In genomic region chr15:78049691-78050440, GRCh38 we compare ENCODE assay signal across 1 cellular context.
TF ChIP-seq lines count a peak whose summit lies in the region.

No MANE protein-coding gene starts in this region.

TF ChIP-seq in GM12878, 131 proteins besides CTCF, POLR2A, EP300 and RAD21 (continued from another document and continues in another):
- TF ChIP-seq NFYA (IDR thresholded peaks at IDR 0.05; ENCODE audit: borderline replicate concordance, low read depth, low read length), result no peak
- TF ChIP-seq, protein P1, sequence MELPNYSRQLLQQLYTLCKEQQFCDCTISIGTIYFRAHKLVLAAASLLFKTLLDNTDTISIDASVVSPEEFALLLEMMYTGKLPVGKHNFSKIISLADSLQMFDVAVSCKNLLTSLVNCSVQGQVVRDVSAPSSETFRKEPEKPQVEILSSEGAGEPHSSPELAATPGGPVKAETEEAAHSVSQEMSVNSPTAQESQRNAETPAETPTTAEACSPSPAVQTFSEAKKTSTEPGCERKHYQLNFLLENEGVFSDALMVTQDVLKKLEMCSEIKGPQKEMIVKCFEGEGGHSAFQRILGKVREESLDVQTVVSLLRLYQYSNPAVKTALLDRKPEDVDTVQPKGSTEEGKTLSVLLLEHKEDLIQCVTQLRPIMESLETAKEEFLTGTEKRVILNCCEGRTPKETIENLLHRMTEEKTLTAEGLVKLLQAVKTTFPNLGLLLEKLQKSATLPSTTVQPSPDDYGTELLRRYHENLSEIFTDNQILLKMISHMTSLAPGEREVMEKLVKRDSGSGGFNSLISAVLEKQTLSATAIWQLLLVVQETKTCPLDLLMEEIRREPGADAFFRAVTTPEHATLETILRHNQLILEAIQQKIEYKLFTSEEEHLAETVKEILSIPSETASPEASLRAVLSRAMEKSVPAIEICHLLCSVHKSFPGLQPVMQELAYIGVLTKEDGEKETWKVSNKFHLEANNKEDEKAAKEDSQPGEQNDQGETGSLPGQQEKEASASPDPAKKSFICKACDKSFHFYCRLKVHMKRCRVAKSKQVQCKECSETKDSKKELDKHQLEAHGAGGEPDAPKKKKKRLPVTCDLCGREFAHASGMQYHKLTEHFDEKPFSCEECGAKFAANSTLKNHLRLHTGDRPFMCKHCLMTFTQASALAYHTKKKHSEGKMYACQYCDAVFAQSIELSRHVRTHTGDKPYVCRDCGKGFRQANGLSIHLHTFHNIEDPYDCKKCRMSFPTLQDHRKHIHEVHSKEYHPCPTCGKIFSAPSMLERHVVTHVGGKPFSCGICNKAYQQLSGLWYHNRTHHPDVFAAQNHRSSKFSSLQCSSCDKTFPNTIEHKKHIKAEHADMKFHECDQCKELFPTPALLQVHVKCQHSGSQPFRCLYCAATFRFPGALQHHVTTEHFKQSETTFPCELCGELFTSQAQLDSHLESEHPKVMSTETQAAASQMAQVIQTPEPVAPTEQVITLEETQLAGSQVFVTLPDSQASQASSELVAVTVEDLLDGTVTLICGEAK (IDR thresholded peaks at IDR 0.05; ENCODE audit: borderline replicate concordance), result no peak
- peak; percentile 85 for TF ChIP-seq ATF7 (IDR thresholded peaks at IDR 0.05; ENCODE audit: low read depth)
- TF ChIP-seq HDAC2 (IDR thresholded peaks at IDR 0.05), result no peak
- no peak for TF ChIP-seq CBX3 (IDR thresholded peaks at IDR 0.05; ENCODE audit: borderline replicate concordance, low read depth)
- TF ChIP-seq, protein P2, sequence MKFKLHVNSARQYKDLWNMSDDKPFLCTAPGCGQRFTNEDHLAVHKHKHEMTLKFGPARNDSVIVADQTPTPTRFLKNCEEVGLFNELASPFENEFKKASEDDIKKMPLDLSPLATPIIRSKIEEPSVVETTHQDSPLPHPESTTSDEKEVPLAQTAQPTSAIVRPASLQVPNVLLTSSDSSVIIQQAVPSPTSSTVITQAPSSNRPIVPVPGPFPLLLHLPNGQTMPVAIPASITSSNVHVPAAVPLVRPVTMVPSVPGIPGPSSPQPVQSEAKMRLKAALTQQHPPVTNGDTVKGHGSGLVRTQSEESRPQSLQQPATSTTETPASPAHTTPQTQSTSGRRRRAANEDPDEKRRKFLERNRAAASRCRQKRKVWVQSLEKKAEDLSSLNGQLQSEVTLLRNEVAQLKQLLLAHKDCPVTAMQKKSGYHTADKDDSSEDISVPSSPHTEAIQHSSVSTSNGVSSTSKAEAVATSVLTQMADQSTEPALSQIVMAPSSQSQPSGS (IDR thresholded peaks at IDR 0.05; ENCODE audit: low read length), result no peak
- TF ChIP-seq REST (IDR thresholded peaks at IDR 0.05; ENCODE audit: low read depth, low read length), result no peak
- no peak for TF ChIP-seq ZSCAN29 (IDR thresholded peaks at IDR 0.05)
- 0 out of 2 replicates have a peak, but pooled peaks have one; percentile 21 for TF ChIP-seq ZNF207 (IDR thresholded peaks at IDR 0.05; ENCODE audit: borderline replicate concordance)
- no peak for TF ChIP-seq CHD4 (IDR thresholded peaks at IDR 0.05)
- TF ChIP-seq MEF2B (IDR thresholded peaks at IDR 0.05; ENCODE audit: partially characterized antibody, poor library complexity, severe bottlenecking), result peak; percentile 51
- no peak for TF ChIP-seq SREBF1 (IDR thresholded peaks at IDR 0.05; ENCODE audit: low read length)
- peak; percentile 58; the same call in 1 of the 2 replicates for TF ChIP-seq CREM (IDR thresholded peaks at IDR 0.05; ENCODE audit: low read depth)
- no peak for TF ChIP-seq SIN3A (IDR thresholded peaks at IDR 0.05; ENCODE audit: low read depth, low read length)
- no peak for TF ChIP-seq ZNF274 (IDR thresholded peaks at IDR 0.05; ENCODE audit: insufficient read depth, insufficient read length)
- no peak for TF ChIP-seq KAT2A (conservative IDR thresholded peaks at IDR 0.05; ENCODE audit: control insufficient read depth, low read depth, low read length)
- TF ChIP-seq, protein P3, sequence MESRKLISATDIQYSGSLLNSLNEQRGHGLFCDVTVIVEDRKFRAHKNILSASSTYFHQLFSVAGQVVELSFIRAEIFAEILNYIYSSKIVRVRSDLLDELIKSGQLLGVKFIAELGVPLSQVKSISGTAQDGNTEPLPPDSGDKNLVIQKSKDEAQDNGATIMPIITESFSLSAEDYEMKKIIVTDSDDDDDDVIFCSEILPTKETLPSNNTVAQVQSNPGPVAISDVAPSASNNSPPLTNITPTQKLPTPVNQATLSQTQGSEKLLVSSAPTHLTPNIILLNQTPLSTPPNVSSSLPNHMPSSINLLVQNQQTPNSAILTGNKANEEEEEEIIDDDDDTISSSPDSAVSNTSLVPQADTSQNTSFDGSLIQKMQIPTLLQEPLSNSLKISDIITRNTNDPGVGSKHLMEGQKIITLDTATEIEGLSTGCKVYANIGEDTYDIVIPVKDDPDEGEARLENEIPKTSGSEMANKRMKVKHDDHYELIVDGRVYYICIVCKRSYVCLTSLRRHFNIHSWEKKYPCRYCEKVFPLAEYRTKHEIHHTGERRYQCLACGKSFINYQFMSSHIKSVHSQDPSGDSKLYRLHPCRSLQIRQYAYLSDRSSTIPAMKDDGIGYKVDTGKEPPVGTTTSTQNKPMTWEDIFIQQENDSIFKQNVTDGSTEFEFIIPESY (IDR thresholded peaks at IDR 0.05), result no peak; the same call in 1 of the 2 replicates
- no peak for TF ChIP-seq ESRRA (IDR thresholded peaks at IDR 0.05; ENCODE audit: low read length)
- TF ChIP-seq ZNF24 (IDR thresholded peaks at IDR 0.05), result no peak; the same call in 1 of the 2 replicates
- no peak for TF ChIP-seq MTA3 (IDR thresholded peaks at IDR 0.05; ENCODE audit: borderline replicate concordance, low read length)
- TF ChIP-seq SUZ12 (IDR thresholded peaks at IDR 0.05; ENCODE audit: unreplicated experiment), result no peak
- TF ChIP-seq, protein P4, sequence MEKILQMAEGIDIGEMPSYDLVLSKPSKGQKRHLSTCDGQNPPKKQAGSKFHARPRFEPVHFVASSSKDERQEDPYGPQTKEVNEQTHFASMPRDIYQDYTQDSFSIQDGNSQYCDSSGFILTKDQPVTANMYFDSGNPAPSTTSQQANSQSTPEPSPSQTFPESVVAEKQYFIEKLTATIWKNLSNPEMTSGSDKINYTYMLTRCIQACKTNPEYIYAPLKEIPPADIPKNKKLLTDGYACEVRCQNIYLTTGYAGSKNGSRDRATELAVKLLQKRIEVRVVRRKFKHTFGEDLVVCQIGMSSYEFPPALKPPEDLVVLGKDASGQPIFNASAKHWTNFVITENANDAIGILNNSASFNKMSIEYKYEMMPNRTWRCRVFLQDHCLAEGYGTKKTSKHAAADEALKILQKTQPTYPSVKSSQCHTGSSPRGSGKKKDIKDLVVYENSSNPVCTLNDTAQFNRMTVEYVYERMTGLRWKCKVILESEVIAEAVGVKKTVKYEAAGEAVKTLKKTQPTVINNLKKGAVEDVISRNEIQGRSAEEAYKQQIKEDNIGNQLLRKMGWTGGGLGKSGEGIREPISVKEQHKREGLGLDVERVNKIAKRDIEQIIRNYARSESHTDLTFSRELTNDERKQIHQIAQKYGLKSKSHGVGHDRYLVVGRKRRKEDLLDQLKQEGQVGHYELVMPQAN (conservative IDR thresholded peaks at IDR 0.05), result no peak; the same call in 1 of the 2 replicates
- TF ChIP-seq POLR2AphosphoS5 (IDR thresholded peaks at IDR 0.05; ENCODE audit: low read length), result peak; percentile 64
- TF ChIP-seq POU2F2 (IDR thresholded peaks at IDR 0.05; ENCODE audit: borderline replicate concordance, low read depth, low read length), result peak; percentile 47; the same call in 1 of the 3 replicates
- peak; percentile 76 for TF ChIP-seq MXI1 (IDR thresholded peaks at IDR 0.05; ENCODE audit: low read depth, low read length)
- no peak for TF ChIP-seq NR2C1 (IDR thresholded peaks at IDR 0.05)
- no peak for TF ChIP-seq ZNF687 (IDR thresholded peaks at IDR 0.05)
- TF ChIP-seq YY1 (IDR thresholded peaks at IDR 0.05; ENCODE audit: low read depth, low read length), result 0 out of 2 replicates have a peak, but pooled peaks have one; percentile 36
- no peak for TF ChIP-seq TCF7 (IDR thresholded peaks at IDR 0.05; ENCODE audit: borderline replicate concordance)
- TF ChIP-seq NRF1 (conservative IDR thresholded peaks at IDR 0.05; ENCODE audit: low read depth, low read length), result no peak
- no peak for TF ChIP-seq SPI1 (IDR thresholded peaks at IDR 0.05; ENCODE audit: borderline replicate concordance, insufficient read depth, low read depth, low read length)
- TF ChIP-seq CHD2 (IDR thresholded peaks at IDR 0.05; ENCODE audit: borderline replicate concordance, low read depth, low read length), result peak; percentile 77
- TF ChIP-seq RFX5 (IDR thresholded peaks at IDR 0.05; ENCODE audit: low read depth, low read length), result no peak
- TF ChIP-seq STAT3 (IDR thresholded peaks at IDR 0.05; ENCODE audit: low read depth, low read length), result no peak
- TF ChIP-seq POLR2AphosphoS2 (IDR thresholded peaks at IDR 0.05; ENCODE audit: low read depth, low read length), result no peak
- TF ChIP-seq SMAD5 (IDR thresholded peaks at IDR 0.05; ENCODE audit: low read depth), result 0 out of 2 replicates have a peak, but pooled peaks have one; percentile 33
- no peak for TF ChIP-seq RELA (IDR thresholded peaks at IDR 0.05; ENCODE audit: borderline replicate concordance, partially characterized antibody)
- TF ChIP-seq PKNOX1 (IDR thresholded peaks at IDR 0.05), result no peak
- TF ChIP-seq, protein P5, sequence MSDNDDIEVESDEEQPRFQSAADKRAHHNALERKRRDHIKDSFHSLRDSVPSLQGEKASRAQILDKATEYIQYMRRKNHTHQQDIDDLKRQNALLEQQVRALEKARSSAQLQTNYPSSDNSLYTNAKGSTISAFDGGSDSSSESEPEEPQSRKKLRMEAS (IDR thresholded peaks at IDR 0.05; ENCODE audit: low read depth, low read length), result peak; percentile 28; the same call in 1 of the 2 replicates
- TF ChIP-seq GABPA (IDR thresholded peaks at IDR 0.05; ENCODE audit: low read depth), result no peak
- no peak for TF ChIP-seq HSF1 (IDR thresholded peaks at IDR 0.05; ENCODE audit: low read depth, low read length)
- no peak for TF ChIP-seq KLF5 (IDR thresholded peaks at IDR 0.05; ENCODE audit: partially characterized antibody)
- TF ChIP-seq SMC3 (IDR thresholded peaks at IDR 0.05; ENCODE audit: borderline replicate concordance, low read length), result peak; percentile 9; the same call in 1 of the 2 replicates
